30 cellular contexts compared by ENCODE assay signal in the genomic region with DNA sequence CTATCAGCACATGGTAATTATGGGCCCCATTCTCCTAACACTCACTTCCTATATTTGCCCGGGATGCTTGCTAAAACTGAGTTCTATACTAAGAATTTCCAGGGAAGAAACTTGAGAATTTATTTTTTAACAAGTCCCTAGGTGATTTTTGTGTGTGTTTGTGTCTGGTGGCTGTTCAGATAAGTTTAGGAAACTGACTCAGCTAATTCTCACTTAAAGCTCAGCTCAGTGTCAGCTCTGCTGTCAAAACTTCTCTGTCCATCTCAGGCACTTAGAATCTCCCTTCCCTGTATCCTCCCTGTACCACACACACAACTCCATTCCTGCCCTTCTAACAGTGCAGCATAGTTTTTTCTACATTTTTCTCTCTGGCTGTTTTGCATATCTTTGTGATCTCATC.
"Had no signal": no experiment of that assay in that cellular context is flagged by ENCODE, and none has a peak within 500 bp of the region (broad histone marks: within the 10 kb centered on the region; RNA-seq: fewer than 3 reads in every experiment).

No MANE protein-coding gene starts in this region.

- H3K36me3 Mint-ChIP-seq: immature natural killer cell; mesothelial cell of epicardium; naive B cell; natural killer cell; stimulated activated naive B cell treated with anti-CD40 and anti-IgM and Interleukin-4, amounts not matched to agents 10 μg/mL and 1 μg/mL and 100 μg/mL, for 72 hours had no signal

- H3K4me3 Mint-ChIP-seq: immature natural killer cell; mesothelial cell of epicardium; naive B cell; natural killer cell; nephron progenitor cell; stimulated activated naive B cell treated with anti-CD40 and anti-IgM and Interleukin-4, amounts not matched to agents 10 μg/mL and 1 μg/mL and 100 μg/mL, for 72 hours had no signal

- H3K27me3 Mint-ChIP-seq: naive B cell; stimulated activated naive B cell treated with anti-CD40 and anti-IgM and Interleukin-4, amounts not matched to agents 10 μg/mL and 1 μg/mL and 100 μg/mL, for 72 hours had no signal

- H3K4me1 ChIP-seq: testis, thyroid gland had no signal

- H3K36me3 ChIP-seq: left lung, lower lobe of right lung, ovary, stomach, thyroid gland, transverse colon, upper lobe of left lung, vagina had no signal

- H3K27me3 ChIP-seq: left lung, ovary, stomach, testis, thyroid gland, transverse colon, upper lobe of left lung, vagina had no signal

- H3K4me3 ChIP-seq: left lung, lower lobe of right lung, ovary, skin epidermis, stomach, testis, thyroid gland, transverse colon, upper lobe of left lung, vagina had no signal

- ATAC-seq: left colon; left lung; lower lobe of right lung; natural killer cell; right cardiac atrium; sciatic nerve; stimulated activated naive B cell treated with anti-CD40 and anti-IgM and Interleukin-4, amounts not matched to agents 10 μg/mL and 1 μg/mL and 100 μg/mL, for 72 hours; stimulated activated naive CD8-positive, alpha-beta T cell treated with anti-CD3 and anti-CD28 coated beads, Interleukin-15, Interleukin-2, amounts not matched to agents 100 U/mL and 50 U/mL, for 24 hours had no signal

- H3K9me3 Mint-ChIP-seq: immature natural killer cell; mesothelial cell of epicardium; naive B cell; natural killer cell; nephron progenitor cell; stimulated activated naive B cell treated with anti-CD40 and anti-IgM and Interleukin-4, amounts not matched to agents 10 μg/mL and 1 μg/mL and 100 μg/mL, for 72 hours had no signal

- H3K9me3 ChIP-seq: left lung, lower lobe of right lung, ovary, stomach, testis, thyroid gland, transverse colon, upper lobe of left lung, vagina had no signal

- FAIRE-seq: islet of Langerhans, kidney had no signal

- H3K27ac ChIP-seq: left lung, lower lobe of right lung, ovary, skin epidermis, stomach, testis, thyroid gland, transverse colon, upper lobe of left lung, vagina had no signal

- H3K27ac Mint-ChIP-seq: immature natural killer cell; mesothelial cell of epicardium; naive B cell; natural killer cell; nephron progenitor cell; progenitor cell of endocrine pancreas; stimulated activated naive B cell treated with anti-CD40 and anti-IgM and Interleukin-4, amounts not matched to agents 10 μg/mL and 1 μg/mL and 100 μg/mL, for 72 hours had no signal

- DNase-seq: immature natural killer cell; kidney; left colon; left lung; lower lobe of right lung; mammary epithelial cell; mesenchymal stem cell; naive B cell; natural killer cell; nephron progenitor cell; ovary; retina; right cardiac atrium; stimulated activated CD4-positive, alpha-beta T cell treated with anti-CD3 and anti-CD28 coated beads, Interleukin-12 subunit alpha, Interleukin-12 subunit beta, amount 100 ng/mL, for 4 hours; stimulated activated CD4-positive, alpha-beta T cell treated with anti-CD3 and anti-CD28 coated beads, Interleukin-15, amount 100 ng/mL, for 24 hours; stimulated activated CD4-positive, alpha-beta T cell treated with anti-CD3 and anti-CD28 coated beads, Interleukin-2, amount 100 ng/mL, for 24 hours; stimulated activated CD4-positive, alpha-beta T cell treated with anti-CD3 and anti-CD28 coated beads, Interleukin-4, amount 100 ng/mL, for 1 hour; stimulated activated naive B cell treated with anti-CD40 and anti-IgM and Interleukin-4, amounts not matched to agents 10 μg/mL and 1 μg/mL and 100 μg/mL, for 72 hours; stimulated activated naive CD8-positive, alpha-beta T cell treated with anti-CD3 and anti-CD28 coated beads, Interleukin-15, Interleukin-2, amounts not matched to agents 100 U/mL and 50 U/mL, for 24 hours; stomach; testis; thyroid gland; transverse colon; upper lobe of left lung had no signal
